ENCODE assay signal across 14 cellular contexts in genomic region chr2:240821429-240821778, GRCh38. TPM values are rescaled to one million over a fixed set of nuclear protein-coding genes. Genes with fewer than 3 reads are reported as not detected.
DNase-seq lines count a peak whose midpoint lies in the region; ATAC-seq and TF ChIP-seq lines count a peak whose summit lies in the region.
"Had no signal": no experiment of that assay in that cellular context is flagged by ENCODE, and none has a peak within 500 bp of the region (broad histone marks: within the 10 kb centered on the region; RNA-seq: fewer than 3 reads in every experiment).

No MANE protein-coding gene starts in this region.

- no peak overlapping the region for H3K27ac ChIP-seq in CD4-positive, alpha-beta memory T cell (ENCODE audit: low read depth, low read length)
- no peak overlapping the region for H3K27ac ChIP-seq in HUES48 (ENCODE audit: low read depth, low read length)
- peak overlapping the region; percentile 94 for H3K27ac ChIP-seq in neural cell (ENCODE audit: low read length)
- no peak overlapping the region for H3K27ac ChIP-seq in mammary epithelial cell (ENCODE audit: insufficient read depth, low read depth, low read length)
- H3K27ac ChIP-seq: GM23248 had no signal

- H3K36me3 ChIP-seq in CD4-positive, alpha-beta memory T cell (ENCODE audit: insufficient read depth, low read length), result no peaks in the 10 kb centered on the region
- H3K36me3 ChIP-seq in HUES48 (ENCODE audit: control insufficient read depth, insufficient read depth, low read length) (peaks cover 8% of the 10 kb centered on the region; the same call in 1 of the 2 replicates), neural cell (ENCODE audit: insufficient read depth, low read length) (no peaks in the 10 kb centered on the region), mammary epithelial cell (ENCODE audit: insufficient read depth, low read length) (no peaks in the 10 kb centered on the region)

- no peak for DNase-seq in CD4-positive, alpha-beta memory T cell
- DNase-seq in chondrocyte (ENCODE audit: low spot score) (no peak), omental fat pad (ENCODE audit: low spot score) (no peak), mammary epithelial cell (no peak), NK-92 (lab: John Stamatoyannopoulos, UW; ENCODE audit: unreplicated experiment) (no peak)
- DNase-seq: GM23248, left ventricle myocardium superior had no signal

- H4K20me1 ChIP-seq in neural cell (ENCODE audit: insufficient read depth), result peaks cover 3% of the 10 kb centered on the region
- peaks cover 2% of the 10 kb centered on the region for H4K20me1 ChIP-seq in mammary epithelial cell (ENCODE audit: insufficient read depth, low read length)

- in situ Hi-C loops in mammary epithelial cell (cut with MboI; ENCODE audit: low sequenced_read_pairs in 2 of 2), result no loop called here

- no peak overlapping the region for H3K4me3 ChIP-seq in CD4-positive, alpha-beta memory T cell (ENCODE audit: low read length in 2 of 2)
- peak overlapping the region; percentile 84 for H3K4me3 ChIP-seq in HUES48 (ENCODE audit: low read depth, low read length)
- H3K4me3 ChIP-seq in neural cell (ENCODE audit: low read length), result peak overlapping the region; percentile 84
- H3K4me3 ChIP-seq in mammary epithelial cell (replicated peaks in 1 of 3; ENCODE audit: insufficient read depth in 1 of 3, low read depth in 2 of 3, low read length in 3 of 3), result no peak overlapping the region
- H3K4me3 ChIP-seq: GM23248 had no signal

- H2AFZ ChIP-seq in neural cell (ENCODE audit: low read depth, low read length) (no peak overlapping the region), mammary epithelial cell (ENCODE audit: low read depth, low read length) (no peak overlapping the region)
- H2AFZ ChIP-seq: GM23248 had no signal

- no TSS peak for BruUV-seq in mammary epithelial cell (replicated peaks; lab: Mats Ljungman, UMichigan)

- CTCF ChIA-PET in CD4-positive, alpha-beta memory T cell (lab: Charles Lee; ENCODE audit: partially characterized antibody), result no interaction called here
- CTCF ChIA-PET in mammary epithelial cell (lab: Charles Lee; ENCODE audit: low non-redundant PET), result no interaction called here

- H3F3A ChIP-seq in neural cell (ENCODE audit: insufficient read depth, low read length, poor library complexity, severe bottlenecking), result no peaks in the 10 kb centered on the region

- H3K27me3 Mint-ChIP-seq in CD4-positive, alpha-beta memory T cell, result peaks cover 46 to 54% of the 10 kb centered on the region in 2 donors
- peaks cover 47% of the 10 kb centered on the region for H3K27me3 Mint-ChIP-seq in chondrocyte (ENCODE audit: low read depth)

- intact Hi-C loops in CD4-positive, alpha-beta memory T cell (cut with micrococcal nuclease), result no loop called here
- intact Hi-C loops in mammary epithelial cell (cut with micrococcal nuclease), result no loop called here

- TF ChIP-seq EP300 in neural cell (conservative IDR thresholded peaks at IDR 0.05; ENCODE audit: poor library complexity, severe bottlenecking), result no peak

- no peak for TF ChIP-seq RAD21 in neural cell (conservative IDR thresholded peaks at IDR 0.05)

- H3K4me1 ChIP-seq in CD4-positive, alpha-beta memory T cell (ENCODE audit: insufficient read depth, low read length), result peaks cover 8% of the 10 kb centered on the region
- H3K4me1 ChIP-seq in HUES48 (ENCODE audit: control insufficient read depth, insufficient read depth, low read length) (peaks cover 13% of the 10 kb centered on the region; the same call in 1 of the 2 replicates), mammary epithelial cell (ENCODE audit: insufficient read depth, low read length) (no peaks in the 10 kb centered on the region)

- ATAC-seq in omental fat pad (ENCODE audit: low FRiP score) (no peak), GM21381 (IDR thresholded peaks at IDR 0.05; ENCODE audit: unreplicated experiment) (no peak)
- ATAC-seq: left ventricle myocardium superior had no signal

- H3K4me3 Mint-ChIP-seq in CD4-positive, alpha-beta memory T cell, result peak overlapping the region; percentile 37 to 75 (median 54)
- peak overlapping the region; percentile 70 for H3K4me3 Mint-ChIP-seq in chondrocyte (ENCODE audit: unreplicated experiment)
- H3K4me3 Mint-ChIP-seq: dendritic cell treated with granulocyte-macrophage colony-stimulating factor and Interleukin-4, amounts not matched to agents 40 ng/mL and 50 ng/mL, for 4 days had no signal

- H3K9me3 Mint-ChIP-seq in CD4-positive, alpha-beta memory T cell, result peaks cover 0 to 8% (median 4%) of the 10 kb centered on the region in 8 donors
- H3K9me3 Mint-ChIP-seq in chondrocyte (ENCODE audit: low read depth), result peaks cover 7% of the 10 kb centered on the region
- H3K9me3 Mint-ChIP-seq: dendritic cell treated with granulocyte-macrophage colony-stimulating factor and Interleukin-4, amounts not matched to agents 40 ng/mL and 50 ng/mL, for 4 days had no signal

- peaks cover 41% of the 10 kb centered on the region for H3K27me3 ChIP-seq in CD4-positive, alpha-beta memory T cell (ENCODE audit: insufficient read depth, low read length)
- H3K27me3 ChIP-seq in HUES48 (ENCODE audit: control insufficient read depth, insufficient read depth, low read length) (peaks cover 22% of the 10 kb centered on the region), neural cell (ENCODE audit: insufficient read depth, low read depth, low read length) (no peaks in the 10 kb centered on the region), mammary epithelial cell (ENCODE audit: insufficient read depth, low read length) (peaks cover 32% of the 10 kb centered on the region)

- H3K4me1 Mint-ChIP-seq in CD4-positive, alpha-beta memory T cell, result peaks cover 5 to 16% (median 9%) of the 10 kb centered on the region in 4 donors
- peaks cover 7% of the 10 kb centered on the region for H3K4me1 Mint-ChIP-seq in chondrocyte (ENCODE audit: low read depth)

- no peaks in the 10 kb centered on the region for H3K9me2 ChIP-seq in neural cell (ENCODE audit: insufficient read depth, low read length)

- POLR2A ChIA-PET in CD4-positive, alpha-beta memory T cell (lab: Charles Lee; ENCODE audit: partially characterized antibody), result no interaction called here

- 89% methylated on average over 5 of the region's 7 CpGs for WGBS in mammary epithelial cell (ENCODE audit: low coverage, missing lambda C conversion rate)

- TF ChIP-seq CTCF in chondrocyte (IDR thresholded peaks at IDR 0.05) (no peak), neural cell (IDR thresholded peaks at IDR 0.05; ENCODE audit: poor library complexity, severe bottlenecking) (no peak), omental fat pad (IDR thresholded peaks at IDR 0.05) (no peak), mammary epithelial cell (conservative IDR thresholded peaks at IDR 0.05 in 1 of 2, IDR thresholded peaks at IDR 0.05 in 1 of 2; ENCODE audit: extremely low read depth in 1 of 2, insufficient read depth in 1 of 2, low read depth in 1 of 2, low read length in 2 of 2) (no peak)

- H3K4me2 ChIP-seq in neural cell (ENCODE audit: low read length) (peak overlapping the region; percentile 73), mammary epithelial cell (ENCODE audit: insufficient read depth, low read depth, low read length) (no peak overlapping the region)

- H3K9me3 ChIP-seq in CD4-positive, alpha-beta memory T cell (ENCODE audit: control insufficient read depth in 1 of 2, low read length in 2 of 2), result no peaks in the 10 kb centered on the region
- no peaks in the 10 kb centered on the region for H3K9me3 ChIP-seq in HUES48 (ENCODE audit: control insufficient read depth, insufficient read depth, low read length)
- no peaks in the 10 kb centered on the region for H3K9me3 ChIP-seq in neural cell (ENCODE audit: low read length)
- no peaks in the 10 kb centered on the region for H3K9me3 ChIP-seq in mammary epithelial cell (replicated peaks; ENCODE audit: insufficient read depth, low read length)

- dilution Hi-C loops in mammary epithelial cell (cut with HindIII; ENCODE audit: low sequenced_read_pairs), result no loop called here

- no peak overlapping the region for H3K27ac Mint-ChIP-seq in CD4-positive, alpha-beta memory T cell
- H3K27ac Mint-ChIP-seq in chondrocyte (ENCODE audit: unreplicated experiment), result no peak overlapping the region
- H3K27ac Mint-ChIP-seq: dendritic cell treated with granulocyte-macrophage colony-stimulating factor and Interleukin-4, amounts not matched to agents 40 ng/mL and 50 ng/mL, for 4 days had no signal

- H3K9ac ChIP-seq in HUES48 (ENCODE audit: low read depth, low read length), result peak overlapping the region; percentile 68; the same call in 1 of the 2 replicates
- H3K9ac ChIP-seq in neural cell (ENCODE audit: low read length), result peak overlapping the region; percentile 98
- no peak overlapping the region for H3K9ac ChIP-seq in mammary epithelial cell (ENCODE audit: insufficient read depth, low read length)
- H3K9ac ChIP-seq: GM23248 had no signal

- no peaks in the 10 kb centered on the region for H3K36me3 Mint-ChIP-seq in CD4-positive, alpha-beta memory T cell
- peaks cover 4% of the 10 kb centered on the region for H3K36me3 Mint-ChIP-seq in chondrocyte (ENCODE audit: low read depth)

- H3K79me2 ChIP-seq in neural cell (replicated peaks; ENCODE audit: insufficient read depth, low read length) (peaks cover 24% of the 10 kb centered on the region), mammary epithelial cell (ENCODE audit: insufficient read depth, low read length) (no peaks in the 10 kb centered on the region)

RNA-seq across cellular contexts. Expression of gene KIF1A, which starts 1.4 kb away (rescaled TPM):
- total RNA-seq in CD4-positive, alpha-beta memory T cell, result not detected
- not detected for polyA plus RNA-seq in CD4-positive, alpha-beta memory T cell
- total RNA-seq in chondrocyte (15.2 to 63.5 TPM (median 60.0 TPM) in 3 replicates), omental fat pad (under 1 TPM in 2 of 4 donors, not detected in 2; 0.19 to 0.60 TPM), mammary epithelial cell (under 1 TPM in 1 of 2 donors, not detected in 1; under 0.01 TPM)
- polyA plus RNA-seq in neural cell (63.4 and 89.2 TPM in 2 replicates), mammary epithelial cell (not detected)
- polyA minus RNA-seq in neural cell (279 and 320 TPM in 2 replicates), mammary epithelial cell (not detected)
- total RNA-seq: subcutaneous adipose tissue had no signal

RNA-seq across cellular contexts. Expression of gene AGXT, which starts 47.2 kb away (rescaled TPM):
- total RNA-seq in CD4-positive, alpha-beta memory T cell, result not detected
- not detected for polyA plus RNA-seq in CD4-positive, alpha-beta memory T cell
- total RNA-seq in chondrocyte (not detected in 3 replicates), omental fat pad (1 to 10 TPM in 1 of 4 donors, under 1 TPM in 1, not detected in 2; 0.56 to 1.4 TPM), mammary epithelial cell (not detected)
- polyA plus RNA-seq in neural cell (not detected in 2 replicates), mammary epithelial cell (not detected)
- polyA minus RNA-seq in neural cell (not detected in 2 replicates), mammary epithelial cell (not detected)
- total RNA-seq: frontal cortex, GM23248, NCI-H460 had no signal
- polyA plus RNA-seq: GM23248 had no signal

Comparison
In these comparisons a context has a peak if more than half of its experiments do, and no peak if none do; other contexts are left out.
1. H3K4me3 ChIP-seq: peak in HUES48 (single experiment) and neural cell (single experiment); none in CD4-positive, alpha-beta memory T cell (0 of 2) and mammary epithelial cell (0 of 3).
2. RNA of gene KIF1A, which starts 1.4 kb away (total RNA-seq): 15.2 to 63.5 TPM in chondrocyte; 0.19 to 0.60 TPM in omental fat pad, not detected in CD4-positive, alpha-beta memory T cell and under 0.01 TPM in mammary epithelial cell; every median in the first group is over 10 times any median in the second.